1 cellular context compared by ENCODE assay signal in genomic region chrX:155966876-155967275, GRCh38.
TF ChIP-seq lines count a peak whose summit lies in the region.

No MANE protein-coding gene starts in this region.

TF ChIP-seq in IMR-90, 13 proteins besides CTCF, POLR2A, EP300 and RAD21 (continued from another document):
- TF ChIP-seq USF2 (IDR thresholded peaks at IDR 0.05; ENCODE audit: low read depth, low read length) = no peak
- TF ChIP-seq NFE2L2 (IDR thresholded peaks at IDR 0.05; ENCODE audit: low read depth, low read length) = no peak
- no peak for TF ChIP-seq RCOR1 (IDR thresholded peaks at IDR 0.05; ENCODE audit: insufficient replicate concordance, low read length)
- TF ChIP-seq RFX5 (IDR thresholded peaks at IDR 0.05; ENCODE audit: low read depth, low read length) = no peak
- TF ChIP-seq CHD1 (IDR thresholded peaks at IDR 0.05; ENCODE audit: low read depth, low read length) = no peak
- no peak for TF ChIP-seq SMC3 (IDR thresholded peaks at IDR 0.05; ENCODE audit: low read depth, low read length)
